In genomic region chr20:53829086-53829703, GRCh38 we compare ENCODE assay signal across 7 cellular contexts.
DNase-seq lines count a peak whose midpoint lies in the region; ATAC-seq and TF ChIP-seq lines count a peak whose summit lies in the region.

No MANE protein-coding gene starts in this region.

- peak overlapping the region; percentile 52 for H3K4me3 ChIP-seq in SJCRH30
- peak overlapping the region; percentile 30 for H3K4me3 ChIP-seq in endodermal cell (ENCODE audit: low read length)
- peak overlapping the region; percentile 52 for H3K4me3 ChIP-seq in naive thymus-derived CD4-positive, alpha-beta T cell (ENCODE audit: low read length)

- 26 to 44% methylated on average over 4 to 9 of the region's 9 CpGs for WGBS in endodermal cell (ENCODE audit: insufficient coverage in 1 of 2, insufficient read length in 1 of 2), 2 experiments

- H3K4me3 Mint-ChIP-seq in endodermal cell, result peak overlapping the region; percentile 1
- peak overlapping the region; percentile 77 to 96 (median 88) for H3K4me3 Mint-ChIP-seq in naive thymus-derived CD4-positive, alpha-beta T cell

- no peaks in the 10 kb centered on the region for H3K9me3 ChIP-seq in SJCRH30 (replicated peaks)
- no peaks in the 10 kb centered on the region for H3K9me3 ChIP-seq in endodermal cell (ENCODE audit: control insufficient read depth, low read length)
- no peaks in the 10 kb centered on the region for H3K9me3 ChIP-seq in naive thymus-derived CD4-positive, alpha-beta T cell (ENCODE audit: control insufficient read depth in 2 of 3, low read length in 3 of 3)

- H3K27ac ChIP-seq in SJCRH30 (peak overlapping the region; percentile 53), endodermal cell (ENCODE audit: low read depth, low read length) (peak overlapping the region; percentile 72)
- H3K27ac ChIP-seq in naive thymus-derived CD4-positive, alpha-beta T cell (ENCODE audit: low read depth, low read length), result peak overlapping the region; percentile 59

- DNase-seq in SJCRH30, result peak; percentile 26 to 60
- DNase-seq in endodermal cell, result no peak
- DNase-seq in naive thymus-derived CD4-positive, alpha-beta T cell, result peak in 1 of 9 donors; percentile 20
- DNase-seq in cerebellar nuclear complex (lab: John Stamatoyannopoulos, UW), result no peak
- DNase-seq in NCI-H1105 treated with DMSO at 0.1 percent for 48 hours (lab: John Stamatoyannopoulos, UW), result no peak
- no peak for DNase-seq in NCI-H1092 treated with DMSO at 0.1 percent for 48 hours (lab: John Stamatoyannopoulos, UW)

- H3K27ac Mint-ChIP-seq in endodermal cell, result peak overlapping the region; percentile 85
- H3K27ac Mint-ChIP-seq in naive thymus-derived CD4-positive, alpha-beta T cell, result peak overlapping the region; percentile 86 to 98 (median 94)

- intact Hi-C loops in naive thymus-derived CD4-positive, alpha-beta T cell (cut with micrococcal nuclease), result loop anchor here (1.0 to 5.0 kb wide), 6 partner anchors 10 to 88 kb away; no protein-coding TSS in a partner anchor

- peaks cover 32% of the 10 kb centered on the region for H3K4me1 Mint-ChIP-seq in endodermal cell
- H3K4me1 Mint-ChIP-seq in naive thymus-derived CD4-positive, alpha-beta T cell, result peaks cover 24 to 67% (median 54%) of the 10 kb centered on the region in 7 donors

- H3K27me3 ChIP-seq in SJCRH30 (no peaks in the 10 kb centered on the region), endodermal cell (ENCODE audit: control insufficient read depth, insufficient read depth, low read length, poor library complexity, severe bottlenecking) (no peaks in the 10 kb centered on the region)
- no peaks in the 10 kb centered on the region for H3K27me3 ChIP-seq in naive thymus-derived CD4-positive, alpha-beta T cell (ENCODE audit: control insufficient read depth in 2 of 2, insufficient read depth in 2 of 2, low read length in 2 of 2)

- H3K4me1 ChIP-seq in SJCRH30, result peaks cover 18% of the 10 kb centered on the region
- H3K4me1 ChIP-seq in endodermal cell (ENCODE audit: control insufficient read depth, insufficient read depth, low read length), result peaks cover 14% of the 10 kb centered on the region
- peaks cover 16 to 30% of the 10 kb centered on the region in 2 donors for H3K4me1 ChIP-seq in naive thymus-derived CD4-positive, alpha-beta T cell (ENCODE audit: control insufficient read depth in 2 of 2, insufficient read depth in 2 of 2, low read length in 2 of 2)

- H3K36me3 ChIP-seq in SJCRH30, result no peaks in the 10 kb centered on the region
- no peaks in the 10 kb centered on the region for H3K36me3 ChIP-seq in endodermal cell (ENCODE audit: control insufficient read depth, insufficient read depth, low read length)
- no peaks in the 10 kb centered on the region for H3K36me3 ChIP-seq in naive thymus-derived CD4-positive, alpha-beta T cell (ENCODE audit: control insufficient read depth in 2 of 3, insufficient read depth in 3 of 3, low read length in 3 of 3)

- H3K9ac ChIP-seq in endodermal cell (ENCODE audit: extremely low read depth, low read length, poor library complexity, severe bottlenecking), result peak overlapping the region; percentile 31

- TF ChIP-seq CTCF in endodermal cell (conservative IDR thresholded peaks at IDR 0.05), result no peak

- peak; percentile 37 for ATAC-seq in GM21717 (IDR thresholded peaks at IDR 0.05; ENCODE audit: unreplicated experiment)
- ATAC-seq in naive thymus-derived CD4-positive, alpha-beta T cell, result peak; percentile 71

- CTCF ChIA-PET in naive thymus-derived CD4-positive, alpha-beta T cell (lab: Charles Lee), result no interaction called here

- no peaks in the 10 kb centered on the region for H3K27me3 Mint-ChIP-seq in endodermal cell (ENCODE audit: insufficient read depth)
- H3K27me3 Mint-ChIP-seq in naive thymus-derived CD4-positive, alpha-beta T cell, result no peaks in the 10 kb centered on the region

- H3K9me3 Mint-ChIP-seq in endodermal cell, result no peaks in the 10 kb centered on the region
- peaks cover 0 to 6% (median 0%) of the 10 kb centered on the region in 11 donors for H3K9me3 Mint-ChIP-seq in naive thymus-derived CD4-positive, alpha-beta T cell

- no peaks in the 10 kb centered on the region for H3K36me3 Mint-ChIP-seq in endodermal cell (ENCODE audit: low read depth)
- H3K36me3 Mint-ChIP-seq in naive thymus-derived CD4-positive, alpha-beta T cell, result peaks cover 0 to 14% (median 0%) of the 10 kb centered on the region in 5 donors

- POLR2A ChIA-PET in naive thymus-derived CD4-positive, alpha-beta T cell (lab: Charles Lee), result interaction anchor here (0.7 to 2.1 kb wide), 9 partner anchors 10 to 208 kb away, joined by 3 to 8 read pairs (median 3); no protein-coding TSS in a partner anchor

Comparison
In these comparisons a context has a peak if more than half of its experiments do, and no peak if none do; other contexts are left out.
1. DNase-seq: peak in SJCRH30 (2 of 2); none in endodermal cell (single experiment), cerebellar nuclear complex (0 of 2), NCI-H1105 treated with DMSO at 0.1 percent for 48 hours (single experiment) and NCI-H1092 treated with DMSO at 0.1 percent for 48 hours (single experiment).
2. Peak in every context shown above with its lines, with median percentiles within 50 percentile points of each other: H3K27ac ChIP-seq and H3K4me3 ChIP-seq.